ENCODE assay signal across 8 cellular contexts in the genomic region with DNA sequence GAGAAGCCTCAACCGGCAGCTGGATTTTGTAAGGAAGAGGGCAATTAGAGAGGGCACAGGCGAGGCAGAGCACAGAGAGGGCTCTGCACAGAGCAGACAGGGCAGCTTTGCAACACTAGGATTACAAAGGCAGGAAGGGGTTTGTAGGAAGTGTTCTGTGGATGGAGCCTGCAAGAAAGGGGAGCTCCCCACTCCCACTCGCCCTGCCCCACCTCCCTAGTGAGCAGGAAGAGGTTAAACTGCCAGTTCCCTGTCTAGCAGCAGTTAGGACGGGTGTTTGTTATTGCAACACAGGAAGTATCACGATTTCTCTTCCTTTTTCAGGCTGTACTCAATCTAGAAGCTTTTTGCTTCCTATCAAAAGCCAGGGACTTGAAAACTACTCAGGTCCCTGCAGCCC.
DNase-seq lines count a peak whose midpoint lies in the region; ATAC-seq and TF ChIP-seq lines count a peak whose summit lies in the region.

No MANE protein-coding gene starts in this region.

- TF ChIP-seq CTCF in PC-9 (conservative IDR thresholded peaks at IDR 0.05) = no peak
- no peak for TF ChIP-seq CTCF in dorsolateral prefrontal cortex (IDR thresholded peaks at IDR 0.05 in 54 of 56, conservative IDR thresholded peaks at IDR 0.05 in 2 of 56; ENCODE audit: low read depth in 1 of 56, partially characterized antibody in 56 of 56)

- H3K27ac ChIP-seq in PC-9 (no peak overlapping the region), dorsolateral prefrontal cortex (peak overlapping the region in 34 of 59 donors; percentile 1 to 67 (median 31))

- CTCF ChIA-PET in PC-9 (lab: Charles Lee) = no interaction called here

- intact Hi-C loops in PC-9 (cut with micrococcal nuclease; ENCODE audit: unreplicated experiment) = no loop called here
- intact Hi-C loops in dorsolateral prefrontal cortex (cut with DNase I) = no loop called here

- POLR2A ChIA-PET in PC-9 (lab: Charles Lee; ENCODE audit: unreplicated experiment) = no interaction called here

- H3K36me3 ChIP-seq in PC-9 (ENCODE audit: low read depth) = no peaks in the 10 kb centered on the region

- H3K9me2 ChIP-seq in PC-9 (ENCODE audit: insufficient read depth) = no peaks in the 10 kb centered on the region

- H3K4me3 ChIP-seq in PC-9 = no peak overlapping the region
- peak overlapping the region in 3 of 59 donors; percentile 0 to 16 (median 2) for H3K4me3 ChIP-seq in dorsolateral prefrontal cortex

- no peaks in the 10 kb centered on the region for H3K27me3 ChIP-seq in PC-9 (ENCODE audit: insufficient read depth, low read depth)
- no peaks in the 10 kb centered on the region for H3K27me3 ChIP-seq in dorsolateral prefrontal cortex

- no peaks in the 10 kb centered on the region for H4K20me1 ChIP-seq in PC-9 (ENCODE audit: insufficient read depth)

- peak; percentile 94 to 96 for DNase-seq in AML-193 (lab: John Stamatoyannopoulos, UW)
- DNase-seq in PC-9 = no peak
- no peak for DNase-seq in dorsolateral prefrontal cortex
- peak; percentile 70 for DNase-seq in pons (ENCODE audit: low spot score)
- no peak for DNase-seq in NCI-H446 treated with DMSO at 0.1 percent for 48 hours (lab: John Stamatoyannopoulos, UW)
- no peak for DNase-seq in NCI-H1048 (lab: John Stamatoyannopoulos, UW)
- no peak for DNase-seq in NCI-H1092 (lab: John Stamatoyannopoulos, UW)

- no peaks in the 10 kb centered on the region for H3K4me1 ChIP-seq in PC-9 (replicated peaks; ENCODE audit: insufficient read depth)

- H3K4me2 ChIP-seq in PC-9 = peak overlapping the region; percentile 34

- peak; percentile 75 for ATAC-seq in GM21390 (IDR thresholded peaks at IDR 0.05; ENCODE audit: unreplicated experiment)

- no peaks in the 10 kb centered on the region for H3F3A ChIP-seq in PC-9 (ENCODE audit: insufficient read depth, low read depth)

- BruUV-seq in PC-9 (replicated peaks; lab: Mats Ljungman, UMichigan) = no TSS peak

- H3K9me3 ChIP-seq in PC-9 (ENCODE audit: insufficient read depth, low read depth) = no peaks in the 10 kb centered on the region

- H3K79me2 ChIP-seq in PC-9 (ENCODE audit: low read depth) = no peaks in the 10 kb centered on the region

- peak overlapping the region; percentile 53 for H2AFZ ChIP-seq in PC-9

Comparison
In these comparisons a context has a peak if more than half of its experiments do, and no peak if none do; other contexts are left out.
1. DNase-seq: peak in AML-193 (2 of 2) and pons (single experiment); none in PC-9 (0 of 2), dorsolateral prefrontal cortex (0 of 10), NCI-H446 treated with DMSO at 0.1 percent for 48 hours (single experiment), NCI-H1048 (single experiment) and NCI-H1092 (single experiment).